In the genomic region with DNA sequence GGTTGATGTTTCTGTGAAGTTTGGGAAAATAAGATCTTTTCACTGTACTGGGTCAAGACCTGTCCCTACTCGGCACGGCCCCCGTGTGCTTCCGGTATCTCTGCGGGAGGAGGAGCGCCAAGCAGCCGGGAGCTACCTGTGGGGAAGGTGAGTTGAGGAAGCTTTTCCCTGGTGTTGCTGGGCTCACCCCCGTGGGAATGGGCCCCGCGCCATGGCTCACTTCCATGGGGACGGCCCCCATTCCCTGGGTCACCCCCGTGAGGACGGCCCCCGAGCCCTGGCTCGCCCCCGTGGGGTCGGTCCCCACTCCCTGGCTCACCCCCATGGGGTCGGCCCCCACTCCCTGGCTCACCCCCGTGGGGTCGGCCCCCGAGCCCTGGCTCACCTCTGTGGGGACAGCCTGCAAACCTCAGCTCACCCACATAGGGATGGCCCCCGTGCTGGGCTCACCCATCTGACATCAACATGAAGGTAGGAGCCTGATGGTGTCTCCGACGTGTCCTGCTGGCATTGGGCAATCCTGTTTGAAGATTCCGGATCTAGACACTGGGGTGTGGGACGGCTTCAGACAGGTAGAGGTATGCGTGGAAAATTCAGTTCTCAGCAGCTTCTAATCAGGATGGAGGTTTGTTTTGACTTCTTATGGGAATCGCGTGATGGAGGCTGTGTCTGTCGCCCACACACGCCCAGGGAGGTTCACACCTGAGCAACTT, we compare ENCODE assay signal across 9 cellular contexts. TPM values are rescaled to one million over a fixed set of nuclear protein-coding genes. Genes with fewer than 3 reads are reported as not detected.
A peak's percentile ranks its signal among the peaks of the same experiment; 100 is the strongest.
DNase-seq lines count a peak whose midpoint lies in the region; ATAC-seq and TF ChIP-seq lines count a peak whose summit lies in the region.
"Had no signal": no experiment of that assay in that cellular context is flagged by ENCODE, and none has a peak within 500 bp of the region (broad histone marks: within the 10 kb centered on the region; RNA-seq: fewer than 3 reads in every experiment).

No MANE protein-coding gene starts in this region.

- no peaks in the 10 kb centered on the region for H3K36me3 Mint-ChIP-seq in CD4-positive, CD25-positive, alpha-beta regulatory T cell

- no peaks in the 10 kb centered on the region for H3K9me3 ChIP-seq in CD4-positive, CD25-positive, alpha-beta regulatory T cell (ENCODE audit: control insufficient read depth in 2 of 2, low read length in 2 of 2)
- H3K9me3 ChIP-seq in HUES6 (ENCODE audit: control insufficient read depth, insufficient read depth, low read depth, low read length) (no peaks in the 10 kb centered on the region), osteoblast (ENCODE audit: low read depth, low read length) (no peaks in the 10 kb centered on the region)
- H3K9me3 ChIP-seq: neutrophil had no signal

- H3K4me3 ChIP-seq in CD4-positive, CD25-positive, alpha-beta regulatory T cell (ENCODE audit: low read depth, low read length), result no peak overlapping the region
- H3K4me3 ChIP-seq in HUES6 (ENCODE audit: low read depth, low read length) (peak overlapping the region; percentile 44; the same call in 1 of the 2 replicates), coronary artery (peak overlapping the region; percentile 68), osteoblast (ENCODE audit: insufficient read depth, low read length) (peak overlapping the region; percentile 77)

- no peak for DNase-seq in CD4-positive, CD25-positive, alpha-beta regulatory T cell
- DNase-seq in coronary artery (ENCODE audit: low spot score) (no peak), osteoblast (ENCODE audit: insufficient read length, low spot score, missing footprints) (no peak), NCI-H446 (lab: John Stamatoyannopoulos, UW) (no peak), SW 1271 (lab: John Stamatoyannopoulos, UW) (no peak), NCI-H2107 treated with DMSO at 0.1 percent for 48 hours (lab: John Stamatoyannopoulos, UW; ENCODE audit: unreplicated experiment) (no peak)

- peak overlapping the region; percentile 96 for H2AFZ ChIP-seq in osteoblast (ENCODE audit: low read length)

- no peaks in the 10 kb centered on the region for H3K79me2 ChIP-seq in osteoblast (ENCODE audit: insufficient read depth, low read length)

- H3K27ac ChIP-seq in CD4-positive, CD25-positive, alpha-beta regulatory T cell (ENCODE audit: insufficient read depth, low read length, poor library complexity, severe bottlenecking), result no peak overlapping the region
- H3K27ac ChIP-seq in HUES6 (ENCODE audit: low read depth, low read length) (no peak overlapping the region), coronary artery (no peak overlapping the region), osteoblast (ENCODE audit: low read depth, low read length) (no peak overlapping the region)
- H3K27ac ChIP-seq: neutrophil had no signal

- H3K27ac Mint-ChIP-seq in CD4-positive, CD25-positive, alpha-beta regulatory T cell, result peak overlapping the region in 1 of 3 donors; percentile 75

- H3K9me3 Mint-ChIP-seq in CD4-positive, CD25-positive, alpha-beta regulatory T cell, result peaks cover 0 to 6% (median 0%) of the 10 kb centered on the region in 7 donors

- H3K4me3 Mint-ChIP-seq in CD4-positive, CD25-positive, alpha-beta regulatory T cell, result peak overlapping the region; percentile 58 to 79 (median 71)

- no peak for ATAC-seq in CD4-positive, CD25-positive, alpha-beta regulatory T cell (ENCODE audit: low read depth in 2 of 2)
- ATAC-seq in HG03095 (IDR thresholded peaks at IDR 0.05; ENCODE audit: unreplicated experiment), result no peak

- H3K36me3 ChIP-seq in CD4-positive, CD25-positive, alpha-beta regulatory T cell (ENCODE audit: control insufficient read depth, insufficient read depth, low read length), result no peaks in the 10 kb centered on the region
- H3K36me3 ChIP-seq in HUES6 (ENCODE audit: control insufficient read depth, insufficient read depth, low read length), result no peaks in the 10 kb centered on the region
- no peaks in the 10 kb centered on the region for H3K36me3 ChIP-seq in osteoblast (ENCODE audit: insufficient read depth, low read length)
- H3K36me3 ChIP-seq: neutrophil had no signal

- no peaks in the 10 kb centered on the region for H3K27me3 ChIP-seq in CD4-positive, CD25-positive, alpha-beta regulatory T cell (ENCODE audit: control insufficient read depth, insufficient read depth, low read length)
- peaks cover 87% of the 10 kb centered on the region for H3K27me3 ChIP-seq in HUES6 (ENCODE audit: control insufficient read depth, insufficient read depth, low read length)
- H3K27me3 ChIP-seq in osteoblast (ENCODE audit: insufficient read depth, low read length), result peaks cover 46% of the 10 kb centered on the region

- peaks cover 33% of the 10 kb centered on the region for H3K27me3 Mint-ChIP-seq in CD4-positive, CD25-positive, alpha-beta regulatory T cell

- H3K4me1 Mint-ChIP-seq in CD4-positive, CD25-positive, alpha-beta regulatory T cell, result peaks cover 0 to 31% (median 13%) of the 10 kb centered on the region in 4 donors

- peaks cover 14% of the 10 kb centered on the region for H3K4me1 ChIP-seq in CD4-positive, CD25-positive, alpha-beta regulatory T cell (ENCODE audit: control insufficient read depth, insufficient read depth, low read length, poor library complexity, severe bottlenecking)
- H3K4me1 ChIP-seq in HUES6 (ENCODE audit: control insufficient read depth, insufficient read depth, low read length), result peaks cover 27% of the 10 kb centered on the region; the same call in 1 of the 2 replicates
- H3K4me1 ChIP-seq in osteoblast (ENCODE audit: insufficient read depth, low read length), result peaks cover 9% of the 10 kb centered on the region

- H3K4me2 ChIP-seq in osteoblast (ENCODE audit: insufficient read depth, low read length), result peak overlapping the region; percentile 89

- TF ChIP-seq CTCF in coronary artery (IDR thresholded peaks at IDR 0.05) (no peak), osteoblast (IDR thresholded peaks at IDR 0.05; ENCODE audit: extremely low read depth, low read depth, low read length) (no peak)

- H4K20me1 ChIP-seq in osteoblast (ENCODE audit: insufficient read depth, low read length), result no peaks in the 10 kb centered on the region

- no peak overlapping the region for H3K9ac ChIP-seq in HUES6 (ENCODE audit: low read length)

RNA-seq across cellular contexts. Expression of a gene that starts 9.1 kb away (rescaled TPM):
- total RNA-seq in CD4-positive, CD25-positive, alpha-beta regulatory T cell, result not detected
- not detected for polyA plus RNA-seq in CD4-positive, CD25-positive, alpha-beta regulatory T cell
- total RNA-seq in osteoblast, result not detected in 2 replicates

RNA-seq across cellular contexts. Expression of a gene that starts 17.2 kb away (rescaled TPM):
- total RNA-seq in CD4-positive, CD25-positive, alpha-beta regulatory T cell, result not detected
- polyA plus RNA-seq in CD4-positive, CD25-positive, alpha-beta regulatory T cell, result not detected
- total RNA-seq in osteoblast, result not detected in 2 replicates
